Comparison of ENCODE assay signal across 8 cellular contexts in the genomic region with DNA sequence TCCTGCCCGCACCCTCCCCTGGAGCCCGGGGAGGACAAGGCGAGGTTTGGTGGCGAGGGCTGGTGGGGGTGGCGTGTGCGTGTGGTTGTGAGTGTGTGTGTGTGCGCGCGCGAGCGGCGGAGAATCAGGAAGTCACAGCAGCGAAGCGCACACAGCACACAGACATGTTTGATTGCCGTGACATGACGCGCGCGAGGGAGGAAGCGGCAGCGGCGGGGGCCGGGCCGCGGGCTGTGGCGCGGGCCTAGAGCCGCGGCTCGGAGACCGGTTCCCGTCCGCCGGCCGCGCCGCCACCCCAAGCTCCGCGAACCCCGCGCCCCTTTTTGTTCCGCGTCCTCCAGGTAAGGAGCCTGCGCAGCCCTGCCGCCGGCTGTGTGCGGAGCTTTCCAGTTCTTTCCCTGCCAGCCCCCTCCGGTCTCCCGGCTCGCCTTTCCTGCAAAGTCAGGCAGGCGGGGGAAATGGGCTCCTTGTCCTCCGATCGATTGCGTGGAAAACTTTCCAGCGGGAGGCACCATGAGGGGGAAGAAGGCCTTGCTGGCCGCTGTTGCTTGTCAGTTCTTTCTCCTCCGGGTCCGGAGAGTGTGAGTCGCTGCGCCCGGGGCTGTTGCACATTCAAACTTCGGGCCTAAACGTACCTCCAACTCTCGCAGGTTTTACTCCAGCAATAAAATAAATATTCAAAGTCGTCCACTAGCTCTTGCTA. TPM values are rescaled to one million over a fixed set of nuclear protein-coding genes. Genes with fewer than 3 reads are reported as not detected.
DNase-seq lines count a peak whose midpoint lies in the region; TF ChIP-seq lines count a peak whose summit lies in the region.

No MANE protein-coding gene starts in this region.

- peak overlapping the region; percentile 75 for H3K4me3 ChIP-seq in H7 (ENCODE audit: insufficient read depth, low read depth, low read length)
- H3K4me3 ChIP-seq in cardiac fibroblast (replicated peaks in 1 of 2; ENCODE audit: low read depth in 2 of 2, low read length in 2 of 2): peak overlapping the region; percentile 71 to 93
- H3K4me3 ChIP-seq in spleen: peak overlapping the region; percentile 71 to 92 (median 84)

- H3K27me3 ChIP-seq in H7 (ENCODE audit: control insufficient read depth, insufficient read depth, low read length): peaks cover 65% of the 10 kb centered on the region
- no peaks in the 10 kb centered on the region for H3K27me3 ChIP-seq in spleen (replicated peaks in 1 of 7)

- no peaks in the 10 kb centered on the region for H3K9me3 ChIP-seq in spleen

- TF ChIP-seq POLR2A in spleen (IDR thresholded peaks at IDR 0.05): peak in 2 of 3 donors; percentile 77 to 80

- intact Hi-C loops in spleen (cut with DNase I; ENCODE audit: low total_unique reads): no loop called here

- POLR2A ChIA-PET in GM10248 (lab: Yijun Ruan, JAX): interaction anchor here (0.6 kb wide), 1 partner anchor 126 kb away, joined by 3 read pairs; no protein-coding TSS in a partner anchor

- DNase-seq in GM10248 (ENCODE audit: extremely low spot score) (peak; percentile 79), H7 (peak; percentile 76), MV-4-11 (lab: John Stamatoyannopoulos, UW) (peak; percentile 85), cardiac fibroblast (ENCODE audit: low read depth in 2 of 2) (peak; percentile 79 to 85), inferior parietal cortex (ENCODE audit: extremely low spot score) (peak; percentile 65), spleen (peak; percentile 98), NCI-H1048 (lab: John Stamatoyannopoulos, UW) (no peak)
- DNase-seq in activated CD4-positive, CD25-positive, alpha-beta regulatory T cell (lab: John Stamatoyannopoulos, UW): peak; percentile 41 to 79 (median 64)

- peaks cover 28 to 60% (median 55%) of the 10 kb centered on the region in 6 donors for H3K4me1 ChIP-seq in spleen

- H3K36me3 ChIP-seq in H7 (replicated peaks; ENCODE audit: control insufficient read depth, insufficient read depth, low read length) (no peaks in the 10 kb centered on the region), spleen (no peaks in the 10 kb centered on the region)

- TF ChIP-seq CTCF in GM10248 (IDR thresholded peaks at IDR 0.05; ENCODE audit: control extremely low read depth, extremely low read depth, low read depth, missing control alignments) (no peak), cardiac fibroblast (IDR thresholded peaks at IDR 0.05; ENCODE audit: low read depth, low read length) (no peak), spleen (IDR thresholded peaks at IDR 0.05 in 8 of 11, conservative IDR thresholded peaks at IDR 0.05 in 3 of 11) (no peak)

- H3K27ac ChIP-seq in spleen: peak overlapping the region; percentile 93 to 99 (median 98)

- WGBS in spleen, 5 donors: 0 to 1% (median 1%) methylated on average over 29 to 65 of the region's 65 CpGs

- CTCF ChIA-PET in GM10248 (lab: Yijun Ruan, JAX): interaction anchor here (1.0 to 1.7 kb wide), 3 partner anchors 8 to 78 kb away, joined by 3 to 5 read pairs (median 4); no protein-coding TSS in a partner anchor

RNA-seq across cellular contexts. Expression of a gene that starts 2.5 kb away (rescaled TPM):
- 5.5 and 11.6 TPM in 2 replicates for total RNA-seq in H7 (2014; rRNA removed; shearing (Covaris generic))
- total RNA-seq in spleen: 100 to 1,000 TPM; 163 to 252 (median 194) TPM
- polyA plus RNA-seq in spleen: 10 to 100 TPM; 41.9 to 52.8 (median 49.3) TPM

Comparison
In these comparisons a context has a peak if more than half of its experiments do, and no peak if none do; other contexts are left out.
1. RNA of a gene that starts 2.5 kb away (total RNA-seq): 163 to 252 TPM in spleen; 5.5 to 11.6 TPM in H7; every median in the first group is over 10 times any median in the second.
2. Peak in every context shown above with its lines, with median percentiles within 50 percentile points of each other: H3K4me3 ChIP-seq.